ENCODE assay signal across 9 cellular contexts in the genomic region with DNA sequence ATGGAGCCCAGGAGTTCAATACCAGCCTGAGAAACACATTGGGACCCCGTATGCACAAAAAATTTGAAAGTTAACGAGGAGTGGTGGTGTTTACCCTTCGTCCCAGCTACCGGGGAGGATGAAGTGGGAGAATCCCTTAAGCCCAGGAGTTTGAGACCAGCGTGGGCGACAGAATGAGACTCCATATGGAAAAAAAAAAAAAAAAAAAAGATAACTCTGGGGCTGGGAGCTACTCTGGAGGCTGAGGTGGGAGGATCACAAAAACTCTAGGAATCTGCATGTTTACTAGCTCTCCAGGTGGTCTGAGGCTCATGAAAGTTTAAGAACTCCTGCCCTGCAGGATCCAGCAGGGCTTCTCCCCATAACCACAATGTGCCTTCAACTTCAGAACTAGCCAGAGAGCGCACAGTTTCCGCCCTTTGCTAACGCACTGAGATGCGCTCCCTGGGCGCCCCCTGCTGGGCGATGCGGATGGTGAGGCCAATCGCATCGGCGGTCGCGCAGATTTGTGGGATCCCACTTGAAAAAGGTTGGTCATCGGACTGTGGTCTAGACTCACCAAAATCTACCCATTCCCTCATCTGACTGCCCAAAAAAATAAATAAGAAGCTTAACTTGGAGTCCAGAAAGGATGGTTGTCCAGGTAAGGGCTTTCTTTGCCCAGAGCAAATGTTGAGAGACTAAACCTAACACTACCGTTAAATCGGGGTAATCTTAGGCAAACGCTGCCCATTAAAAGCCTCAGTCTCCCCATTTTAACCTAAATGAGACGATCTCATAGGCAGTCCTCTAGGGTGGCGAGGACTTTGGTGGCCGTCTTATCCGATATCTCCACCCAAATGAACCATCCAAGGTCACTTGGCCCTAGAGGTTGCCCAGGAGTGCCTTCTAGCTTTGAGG. TPM values are rescaled to one million over a fixed set of nuclear protein-coding genes. Genes with fewer than 3 reads are reported as not detected.
DNase-seq lines count a peak whose midpoint lies in the region; ATAC-seq and TF ChIP-seq lines count a peak whose summit lies in the region.
"Had no signal": no experiment of that assay in that cellular context is flagged by ENCODE, and none has a peak within 500 bp of the region (broad histone marks: within the 10 kb centered on the region; RNA-seq: fewer than 3 reads in every experiment).

No MANE protein-coding gene starts in this region.

- CTCF ChIA-PET in WTC11 (lab: Charles Lee), result interaction anchor here (0.6 to 3.6 kb wide), 28 partner anchors 9 to 791 kb away, joined by 3 to 30 read pairs (median 4); partner anchors contain the start of genes CD52, CRYBG2 and SLC9A1

- H3K9me3 Mint-ChIP-seq in WTC11, result no peaks in the 10 kb centered on the region

- H3K27me3 Mint-ChIP-seq in WTC11 (ENCODE audit: low read depth), result peaks cover 43% of the 10 kb centered on the region

- peak; percentile 34 for DNase-seq in NCI-H2196 (lab: John Stamatoyannopoulos, UW; ENCODE audit: unreplicated experiment)
- no peak for DNase-seq in NCI-H2196 treated with DMSO at 0.1 percent for 48 hours (lab: John Stamatoyannopoulos, UW; ENCODE audit: unreplicated experiment)
- peak; percentile 56 for DNase-seq in NCI-H146 (lab: John Stamatoyannopoulos, UW)
- peak; percentile 87 for DNase-seq in WTC11 (ENCODE audit: low spot score)
- DNase-seq in T47D (ENCODE audit: low read depth in 1 of 2, low spot score in 1 of 2), result peak; percentile 39 to 69
- DNase-seq in islet precursor cell, result peak; percentile 88
- peak; percentile 90 to 92 for DNase-seq in stimulated activated CD4-positive, alpha-beta T cell treated with anti-CD3 and anti-CD28 coated beads, Interleukin-2, amount 100 ng/mL, for 24 hours

- H3K36me3 Mint-ChIP-seq in WTC11, result no peaks in the 10 kb centered on the region

- H3K4me1 Mint-ChIP-seq in WTC11, result peaks cover 26% of the 10 kb centered on the region

- in situ Hi-C loops in T47D (cut with HindIII; ENCODE audit: low pct_unique_long_range_greater_than_20kb, low sequenced_read_pairs), result no loop called here

- no peak overlapping the region for H3K27ac Mint-ChIP-seq in WTC11

- POLR2A ChIA-PET in WTC11 (lab: Charles Lee), result interaction anchor here (0.6 kb wide), 2 partner anchors 46 to 75 kb away, joined by 3 read pairs; no protein-coding TSS in a partner anchor

- TF ChIP-seq CTCF in WTC11 (IDR thresholded peaks at IDR 0.05), result peak; percentile 79

- H3K4me3 Mint-ChIP-seq in WTC11, result no peak overlapping the region

- ATAC-seq in WTC11 (peak; percentile 54), GM21528 (IDR thresholded peaks at IDR 0.05; ENCODE audit: low FRiP score, unreplicated experiment) (no peak)

TF ChIP-seq in WTC11, 78 proteins besides CTCF, POLR2A, EP300 and RAD21 (continues in another document):
- TF ChIP-seq NFE2L1 (CRISPR knock-in tag; IDR thresholded peaks at IDR 0.05) (no peak), TP53 (CRISPR knock-in tag; IDR thresholded peaks at IDR 0.05) (no peak), ZNF512 (CRISPR knock-in tag; IDR thresholded peaks at IDR 0.05; ENCODE audit: borderline replicate concordance) (no peak), ESRRA (CRISPR knock-in tag; IDR thresholded peaks at IDR 0.05; ENCODE audit: borderline replicate concordance) (no peak), ZNF416 (CRISPR knock-in tag; IDR thresholded peaks at IDR 0.05) (no peak), AFF4 (CRISPR knock-in tag; IDR thresholded peaks at IDR 0.05; ENCODE audit: borderline replicate concordance) (no peak), TEAD4 (CRISPR knock-in tag; IDR thresholded peaks at IDR 0.05) (no peak), RELA (CRISPR knock-in tag; IDR thresholded peaks at IDR 0.05; ENCODE audit: borderline replicate concordance) (no peak), E2F1 (CRISPR knock-in tag; IDR thresholded peaks at IDR 0.05) (no peak), ZNF423 (CRISPR knock-in tag; IDR thresholded peaks at IDR 0.05) (peak; percentile 70; the same call in 1 of the 2 replicates), SMAD4 (CRISPR knock-in tag; IDR thresholded peaks at IDR 0.05) (no peak)
- TF ChIP-seq, protein P1, sequence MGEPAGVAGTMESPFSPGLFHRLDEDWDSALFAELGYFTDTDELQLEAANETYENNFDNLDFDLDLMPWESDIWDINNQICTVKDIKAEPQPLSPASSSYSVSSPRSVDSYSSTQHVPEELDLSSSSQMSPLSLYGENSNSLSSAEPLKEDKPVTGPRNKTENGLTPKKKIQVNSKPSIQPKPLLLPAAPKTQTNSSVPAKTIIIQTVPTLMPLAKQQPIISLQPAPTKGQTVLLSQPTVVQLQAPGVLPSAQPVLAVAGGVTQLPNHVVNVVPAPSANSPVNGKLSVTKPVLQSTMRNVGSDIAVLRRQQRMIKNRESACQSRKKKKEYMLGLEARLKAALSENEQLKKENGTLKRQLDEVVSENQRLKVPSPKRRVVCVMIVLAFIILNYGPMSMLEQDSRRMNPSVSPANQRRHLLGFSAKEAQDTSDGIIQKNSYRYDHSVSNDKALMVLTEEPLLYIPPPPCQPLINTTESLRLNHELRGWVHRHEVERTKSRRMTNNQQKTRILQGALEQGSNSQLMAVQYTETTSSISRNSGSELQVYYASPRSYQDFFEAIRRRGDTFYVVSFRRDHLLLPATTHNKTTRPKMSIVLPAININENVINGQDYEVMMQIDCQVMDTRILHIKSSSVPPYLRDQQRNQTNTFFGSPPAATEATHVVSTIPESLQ (CRISPR knock-in tag; IDR thresholded peaks at IDR 0.05), result no peak
- TF ChIP-seq, protein P2, sequence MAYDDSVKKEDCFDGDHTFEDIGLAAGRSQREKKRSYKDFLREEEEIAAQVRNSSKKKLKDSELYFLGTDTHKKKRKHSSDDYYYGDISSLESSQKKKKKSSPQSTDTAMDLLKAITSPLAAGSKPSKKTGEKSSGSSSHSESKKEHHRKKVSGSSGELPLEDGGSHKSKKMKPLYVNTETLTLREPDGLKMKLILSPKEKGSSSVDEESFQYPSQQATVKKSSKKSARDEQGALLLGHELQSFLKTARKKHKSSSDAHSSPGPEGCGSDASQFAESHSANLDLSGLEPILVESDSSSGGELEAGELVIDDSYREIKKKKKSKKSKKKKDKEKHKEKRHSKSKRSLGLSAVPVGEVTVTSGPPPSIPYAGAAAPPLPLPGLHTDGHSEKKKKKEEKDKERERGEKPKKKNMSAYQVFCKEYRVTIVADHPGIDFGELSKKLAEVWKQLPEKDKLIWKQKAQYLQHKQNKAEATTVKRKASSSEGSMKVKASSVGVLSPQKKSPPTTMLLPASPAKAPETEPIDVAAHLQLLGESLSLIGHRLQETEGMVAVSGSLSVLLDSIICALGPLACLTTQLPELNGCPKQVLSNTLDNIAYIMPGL (CRISPR knock-in tag; IDR thresholded peaks at IDR 0.05), result 0 out of 2 replicates have a peak, but pooled peaks have one; percentile 50
- TF ChIP-seq, protein P3, sequence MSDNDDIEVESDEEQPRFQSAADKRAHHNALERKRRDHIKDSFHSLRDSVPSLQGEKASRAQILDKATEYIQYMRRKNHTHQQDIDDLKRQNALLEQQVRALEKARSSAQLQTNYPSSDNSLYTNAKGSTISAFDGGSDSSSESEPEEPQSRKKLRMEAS (CRISPR knock-in tag; IDR thresholded peaks at IDR 0.05), result peak; percentile 33; the same call in 1 of the 2 replicates

RNA-seq across cellular contexts. Expression of gene ZNF683, which starts 8.8 kb away (rescaled TPM):
- not detected in 3 replicates for total RNA-seq in WTC11 (2021)
- total RNA-seq: pulmonary artery endothelial cell had no signal

RNA-seq across cellular contexts. Expression of gene CRYBG2, which starts 9.9 kb away (rescaled TPM):
- total RNA-seq in WTC11 (2021), result 14.4 to 21.1 TPM (median 17.8 TPM) in 3 replicates
- total RNA-seq: pulmonary artery endothelial cell had no signal

RNA-seq across cellular contexts. Expression of gene CD52, which starts 46.0 kb away (rescaled TPM):
- total RNA-seq in WTC11 (2021), result 2.8 to 3.7 TPM (median 3.4 TPM) in 3 replicates
- total RNA-seq: pulmonary artery endothelial cell had no signal

RNA-seq across cellular contexts. Expression of gene LIN28A, which starts 46.8 kb away (rescaled TPM):
- 1,150 to 1,251 TPM (median 1,185 TPM) in 3 replicates for total RNA-seq in WTC11 (2021)
- total RNA-seq: pulmonary artery endothelial cell had no signal

RNA-seq across cellular contexts. Expression of gene UBXN11, which starts 57.4 kb away (rescaled TPM):
- 12.4 to 14.1 TPM (median 14.1 TPM) in 3 replicates for total RNA-seq in WTC11 (2021)
